28 cellular contexts compared by ENCODE assay signal in the genomic region with DNA sequence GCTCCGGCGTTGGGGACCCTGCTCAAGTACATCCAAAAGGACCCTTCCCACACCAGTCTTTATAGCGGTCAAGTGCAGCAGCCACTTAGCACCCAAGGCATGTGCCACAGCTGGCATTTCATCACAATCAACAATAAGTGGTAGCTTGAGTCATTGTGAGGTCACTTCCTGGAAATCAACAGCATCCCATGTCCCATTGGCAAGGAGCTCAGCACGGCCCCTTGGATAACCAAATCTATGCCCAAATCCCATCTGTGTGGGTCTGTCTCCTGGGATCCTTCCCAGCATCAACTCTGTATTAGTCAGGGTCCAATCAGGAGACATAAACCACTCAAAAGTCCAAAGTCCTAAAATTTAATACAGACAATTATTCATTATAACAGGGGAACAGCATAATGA. TPM values are rescaled to one million over a fixed set of nuclear protein-coding genes. Genes with fewer than 3 reads are reported as not detected.
DNase-seq lines count a peak whose midpoint lies in the region; ATAC-seq, FAIRE-seq and TF ChIP-seq lines count a peak whose summit lies in the region.
"Had no signal": no experiment of that assay in that cellular context is flagged by ENCODE, and none has a peak within 500 bp of the region (broad histone marks: within the 10 kb centered on the region; RNA-seq: fewer than 3 reads in every experiment).

No MANE protein-coding gene starts in this region.

- TF ChIP-seq CTCF in NB4 (IDR thresholded peaks at IDR 0.05; ENCODE audit: low read depth, low read length): no peak
- no peak for TF ChIP-seq CTCF in cardiac fibroblast (IDR thresholded peaks at IDR 0.05; ENCODE audit: low read depth, low read length)

- no peak for TF ChIP-seq POLR2A in NB4 (IDR thresholded peaks at IDR 0.05; ENCODE audit: extremely low read depth, insufficient read length)

- no peaks in the 10 kb centered on the region for H3K9me2 ChIP-seq in GM23248 (ENCODE audit: insufficient read depth)

- peaks cover 11% of the 10 kb centered on the region; the same call in 1 of the 2 replicates for H3F3A ChIP-seq in GM23248 (ENCODE audit: insufficient read depth)

- no peak overlapping the region for H2AFZ ChIP-seq in GM23248

- WGBS in GM23248 (ENCODE audit: low coverage in 1 of 2, low lambda C conversion rate in 2 of 2, missing lambda C conversion rate in 2 of 2), 2 experiments: 75 to 84% methylated on average over 3 to 4 of the region's 4 CpGs

- no peak for ATAC-seq in activated T-cell treated with anti-CD3 and anti-CD28 coated beads, Interleukin-2, amount 50 U/mL, for 72 hours (replicated peaks in 1 of 2)

- DNase-seq in GM23248 (peak; percentile 50), NB4 (ENCODE audit: low read depth) (peak; percentile 37), cardiac fibroblast (ENCODE audit: low read depth in 2 of 2) (peak; percentile 26 to 83), iris pigment epithelial cell (ENCODE audit: low read depth) (peak; percentile 20), NCI-H187 treated with DMSO at 0.1 percent for 48 hours (lab: John Stamatoyannopoulos, UW) (no peak), HTR-8/SVneo (ENCODE audit: insufficient read length, low spot score) (no peak), DMS79 treated with DMSO at 0.1 percent for 48 hours (lab: John Stamatoyannopoulos, UW) (no peak)
- no peak for DNase-seq in activated T-cell treated with anti-CD3 and anti-CD28 coated beads, Interleukin-2, amount 50 U/mL, for 72 hours
- DNase-seq: activated CD4-positive, alpha-beta T cell treated with anti-CD3 and anti-CD28 coated beads for 1 hour; activated naive CD4-positive, alpha-beta T cell treated with Interleukin-2 at 50 U/mL for 16 hours; activated T-cell treated with anti-CD3 and anti-CD28 coated beads, Interleukin-2, amount 50 U/mL, for 24 hours; adrenal gland; brain microvascular endothelial cell; CD4-positive, alpha-beta T cell; DMS 273 treated with DMSO at 0.1 percent for 48 hours; effector CD8-positive, alpha-beta T cell; GF-D8; head of caudate nucleus; kidney glomerular epithelial cell; NCI-H1417 treated with DMSO at 0.1 percent for 48 hours; NCI-H2107; NCI-H446 had no signal

- peaks cover 10% of the 10 kb centered on the region for H3K4me1 Mint-ChIP-seq in activated T-cell treated with anti-CD3 and anti-CD28 coated beads, Interleukin-2, amount 50 U/mL, for 72 hours (ENCODE audit: low read depth)

- peaks cover under 1% of the 10 kb centered on the region for H3K27me3 Mint-ChIP-seq in activated T-cell treated with anti-CD3 and anti-CD28 coated beads, Interleukin-2, amount 50 U/mL, for 72 hours (ENCODE audit: low read depth)
- H3K27me3 Mint-ChIP-seq: activated T-cell treated with anti-CD3 and anti-CD28 coated beads, Interleukin-2, amount 50 U/mL, for 24 hours; CD4-positive, alpha-beta T cell had no signal

- no peak overlapping the region for H3K4me2 ChIP-seq in GM23248 (ENCODE audit: unreplicated experiment)

- H3K4me1 ChIP-seq in GM23248 (ENCODE audit: insufficient read depth): no peaks in the 10 kb centered on the region

- H3K27ac Mint-ChIP-seq in activated T-cell treated with anti-CD3 and anti-CD28 coated beads, Interleukin-2, amount 50 U/mL, for 72 hours: no peak overlapping the region
- H3K27ac Mint-ChIP-seq: activated T-cell treated with anti-CD3 and anti-CD28 coated beads, Interleukin-2, amount 50 U/mL, for 24 hours; CD4-positive, alpha-beta T cell; IgD-negative memory B cell had no signal

- H3K9ac ChIP-seq in GM23248: no peak overlapping the region

- H3K36me3 Mint-ChIP-seq in activated T-cell treated with anti-CD3 and anti-CD28 coated beads, Interleukin-2, amount 50 U/mL, for 72 hours (ENCODE audit: insufficient read depth in 2 of 2): peaks cover 0 to 2% of the 10 kb centered on the region in 2 donors
- H3K36me3 Mint-ChIP-seq: IgD-negative memory B cell had no signal

- no peaks in the 10 kb centered on the region for H3K27me3 ChIP-seq in GM23248 (replicated peaks; ENCODE audit: insufficient read depth)
- H3K27me3 ChIP-seq: adrenal gland, brain microvascular endothelial cell, esophagus muscularis mucosa had no signal

- peaks cover 0 to 2% of the 10 kb centered on the region in 2 donors for H3K9me3 Mint-ChIP-seq in activated T-cell treated with anti-CD3 and anti-CD28 coated beads, Interleukin-2, amount 50 U/mL, for 72 hours
- H3K9me3 Mint-ChIP-seq: CD4-positive, alpha-beta T cell had no signal

- no peaks in the 10 kb centered on the region for H4K20me1 ChIP-seq in GM23248 (ENCODE audit: insufficient read depth)

- H3K79me2 ChIP-seq in GM23248 (ENCODE audit: insufficient read depth): no peaks in the 10 kb centered on the region

- H3K4me3 ChIP-seq in GM23248: no peak overlapping the region
- no peak overlapping the region for H3K4me3 ChIP-seq in NB4 (ENCODE audit: low read depth, low read length)
- H3K4me3 ChIP-seq in cardiac fibroblast (replicated peaks in 1 of 2; ENCODE audit: low read depth in 2 of 2, low read length in 2 of 2): no peak overlapping the region
- H3K4me3 ChIP-seq: adrenal gland, esophagus muscularis mucosa, lung, prostate gland had no signal

- in situ Hi-C loops in GM23248 (cut with MboI): no loop called here

- H3K9me3 ChIP-seq in GM23248 (ENCODE audit: low read depth): no peaks in the 10 kb centered on the region
- H3K9me3 ChIP-seq: adrenal gland, prostate gland had no signal

- H3K4me3 Mint-ChIP-seq in activated T-cell treated with anti-CD3 and anti-CD28 coated beads, Interleukin-2, amount 50 U/mL, for 72 hours: no peak overlapping the region
- H3K4me3 Mint-ChIP-seq: activated T-cell treated with anti-CD3 and anti-CD28 coated beads, Interleukin-2, amount 50 U/mL, for 24 hours; CD4-positive, alpha-beta T cell; IgD-negative memory B cell had no signal

- FAIRE-seq in HTR-8/SVneo (lab: Jason Lieb, UNC): no peak
- FAIRE-seq: H1 had no signal

- H3K27ac ChIP-seq in GM23248: peak overlapping the region; percentile 33; the same call in 1 of the 2 replicates
- H3K27ac ChIP-seq: adrenal gland, brain microvascular endothelial cell, esophagus muscularis mucosa, HL-60, prostate gland had no signal

- H3K36me3 ChIP-seq in GM23248 (ENCODE audit: low read depth): no peaks in the 10 kb centered on the region
- H3K36me3 ChIP-seq: adrenal gland, brain microvascular endothelial cell, esophagus muscularis mucosa, prostate gland had no signal

RNA-seq across cellular contexts. Expression of gene MDH2, which starts 27.1 kb away (rescaled TPM):
- 71.7 and 72.4 TPM in 2 replicates for total RNA-seq in GM23248 (2014; rRNA removed; shearing (Covaris generic))
- polyA plus RNA-seq in GM23248 (2016; fragmentation: Nextera tagmentation; extraction: Ambion mirVana): 227 and 250 TPM in 2 replicates
- 100 to 1,000 TPM; 162 to 170 TPM for total RNA-seq in activated T-cell treated with anti-CD3 and anti-CD28 coated beads, Interleukin-2, amount 50 U/mL, for 72 hours

RNA-seq across cellular contexts. Expression of gene STYXL1, which starts 27.2 kb away (rescaled TPM):
- 31.5 and 42.5 TPM in 2 replicates for total RNA-seq in GM23248 (2014; rRNA removed; shearing (Covaris generic))
- polyA plus RNA-seq in GM23248 (2016; fragmentation: Nextera tagmentation; extraction: Ambion mirVana): 51.8 and 54.7 TPM in 2 replicates
- total RNA-seq in activated T-cell treated with anti-CD3 and anti-CD28 coated beads, Interleukin-2, amount 50 U/mL, for 72 hours: 10 to 100 TPM; 52.0 to 54.6 TPM

Comparison
In these comparisons a context has a peak if more than half of its experiments do, and no peak if none do; other contexts are left out.
1. DNase-seq: peak in GM23248 (single experiment), NB4 (single experiment), cardiac fibroblast (2 of 2) and iris pigment epithelial cell (single experiment); none in NCI-H187 treated with DMSO at 0.1 percent for 48 hours (single experiment), activated T-cell treated with anti-CD3 and anti-CD28 coated beads, Interleukin-2, amount 50 U/mL, for 72 hours (0 of 2), HTR-8/SVneo (single experiment) and DMS79 treated with DMSO at 0.1 percent for 48 hours (single experiment).